ENCODE assay signal across 1 cellular context in the genomic region with DNA sequence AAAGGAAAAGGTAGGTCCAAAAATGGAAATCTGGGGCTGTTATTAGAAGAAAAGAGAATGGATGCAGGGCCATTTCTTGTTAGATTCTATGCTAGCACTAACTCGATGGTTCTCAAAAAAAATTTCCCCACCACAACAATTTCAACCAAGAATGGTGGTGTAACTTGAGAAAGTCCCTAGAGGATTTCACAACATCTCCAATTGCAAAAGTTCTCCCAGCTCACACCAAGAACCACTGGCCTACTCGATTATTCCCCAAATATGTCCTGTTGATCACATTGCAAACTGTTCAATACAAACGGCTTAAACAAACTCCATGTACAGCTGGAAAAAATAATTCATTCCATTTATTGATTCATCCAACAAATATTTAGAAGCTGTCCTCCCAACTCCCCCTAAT.
TF ChIP-seq lines count a peak whose summit lies in the region.

No MANE protein-coding gene starts in this region.

TF ChIP-seq in K562, 482 proteins besides CTCF, POLR2A, EP300 and RAD21:
- TF ChIP-seq CEBPB (tag; IDR thresholded peaks at IDR 0.05) (peak; percentile 63), CEBPG (CRISPR knock-in tag; IDR thresholded peaks at IDR 0.05) (no peak), CEBPG (tag; conservative IDR thresholded peaks at IDR 0.05 in 1 of 2, IDR thresholded peaks at IDR 0.05 in 1 of 2) (peak in 1 of 2 experiments; percentile 43; a peak in 2 of 4 replicates), ZNF143 (CRISPR knock-in tag; IDR thresholded peaks at IDR 0.05) (no peak), RCOR1 (IDR thresholded peaks at IDR 0.05; ENCODE audit: borderline replicate concordance in 1 of 2, low read depth in 2 of 2, low read length in 2 of 2) (no peak)
